Comparison of ENCODE assay signal across 12 cellular contexts in genomic region chr5:156753846-156754245, GRCh38.
"Had no signal": no experiment of that assay in that cellular context is flagged by ENCODE, and none has a peak within 500 bp of the region (broad histone marks: within the 10 kb centered on the region; RNA-seq: fewer than 3 reads in every experiment).

No MANE protein-coding gene starts in this region.

- ATAC-seq: left lung, SK-N-SH treated with all-trans-retinoic acid at 6 μM for 48 hours, T-helper 17 cell had no signal

- H3K27ac Mint-ChIP-seq: T-helper 17 cell had no signal

- DNase-seq: activated CD4-positive, CD25-positive, alpha-beta regulatory T cell treated with anti-CD3 and anti-CD28 coated beads, Interleukin-2, amount 50 U/mL, for 72 hours; activated gamma-delta T cell; brain microvascular endothelial cell; effector memory CD4-positive, alpha-beta T cell; islet precursor cell; left lung; ovary; Right ventricle myocardium superior; sigmoid colon; T-helper 17 cell; uterus had no signal

- H3K4me3 Mint-ChIP-seq: T-helper 17 cell had no signal
